8 cellular contexts compared by ENCODE assay signal in genomic region chr10:103884681-103885139, GRCh38. TPM values are rescaled to one million over a fixed set of nuclear protein-coding genes. Genes with fewer than 3 reads are reported as not detected.
A peak's percentile ranks its signal among the peaks of the same experiment; 100 is the strongest.
DNase-seq lines count a peak whose midpoint lies in the region; ATAC-seq and TF ChIP-seq lines count a peak whose summit lies in the region.

No MANE protein-coding gene starts in this region.

- H3K27ac Mint-ChIP-seq in naive thymus-derived CD8-positive, alpha-beta T cell: peak overlapping the region in 3 of 10 donors; percentile 25 to 59 (median 36)

- ATAC-seq in SK-N-SH treated with all-trans-retinoic acid at 6 μM for 48 hours: peak; percentile 80
- ATAC-seq in naive thymus-derived CD8-positive, alpha-beta T cell: peak; percentile 38
- ATAC-seq in GM18907 (IDR thresholded peaks at IDR 0.05; ENCODE audit: unreplicated experiment): no peak

- POLR2A ChIA-PET in naive thymus-derived CD8-positive, alpha-beta T cell (lab: Charles Lee): interaction anchor here (1.0 to 1.6 kb wide), 2 partner anchors 10 to 36 kb away, joined by 4 read pairs; no protein-coding TSS in a partner anchor

- TF ChIP-seq CTCF in GM06990 (IDR thresholded peaks at IDR 0.05; ENCODE audit: insufficient read depth, low read length, poor library complexity, severe bottlenecking): peak; percentile 61
- peak; percentile 85 for TF ChIP-seq CTCF in NB4 (IDR thresholded peaks at IDR 0.05; ENCODE audit: low read depth, low read length)
- peak in 5 of 6 experiments; percentile 71 to 88 (median 79) for TF ChIP-seq CTCF in esophagus squamous epithelium (IDR thresholded peaks at IDR 0.05)

- peaks cover 9 to 22% (median 16%) of the 10 kb centered on the region in 4 donors for H3K4me1 Mint-ChIP-seq in naive thymus-derived CD8-positive, alpha-beta T cell

- no peak for TF ChIP-seq POLR2A in NB4 (IDR thresholded peaks at IDR 0.05; ENCODE audit: extremely low read depth, insufficient read length)
- no peak for TF ChIP-seq POLR2A in esophagus squamous epithelium (IDR thresholded peaks at IDR 0.05)

- no peaks in the 10 kb centered on the region for H3K27me3 ChIP-seq in GM06990 (replicated peaks; ENCODE audit: control insufficient read depth, insufficient read depth, low read length)
- no peaks in the 10 kb centered on the region for H3K27me3 ChIP-seq in esophagus squamous epithelium

- H3K4me1 ChIP-seq in esophagus squamous epithelium: peaks cover 19 to 88% (median 33%) of the 10 kb centered on the region in 3 donors

- DNase-seq in AG20443 (ENCODE audit: low spot score) (peak; percentile 82), GM06990 (ENCODE audit: extremely low read depth, insufficient read length) (no peak), NB4 (ENCODE audit: low read depth) (peak; percentile 70), esophagus squamous epithelium (lab: John Stamatoyannopoulos, UW) (no peak), NCI-H1048 (lab: John Stamatoyannopoulos, UW) (no peak)
- peak in 3 of 10 donors; percentile 19 to 27 (median 21) for DNase-seq in naive thymus-derived CD8-positive, alpha-beta T cell

- no peaks in the 10 kb centered on the region for H3K27me3 Mint-ChIP-seq in naive thymus-derived CD8-positive, alpha-beta T cell

- H3K36me3 ChIP-seq in GM06990 (ENCODE audit: control insufficient read depth, insufficient read depth, low read length): peaks cover 15% of the 10 kb centered on the region
- H3K36me3 ChIP-seq in esophagus squamous epithelium: peaks cover 0 to 72% (median 0%) of the 10 kb centered on the region in 3 donors

- WGBS in esophagus squamous epithelium, 2 donors: 61 to 62% methylated on average over 2 to 3 of the region's 3 CpGs

- H3K4me3 ChIP-seq in GM06990 (replicated peaks; ENCODE audit: low read depth, low read length) (no peak overlapping the region), NB4 (ENCODE audit: low read depth, low read length) (no peak overlapping the region), esophagus squamous epithelium (no peak overlapping the region)

- no peaks in the 10 kb centered on the region for H3K9me3 Mint-ChIP-seq in naive thymus-derived CD8-positive, alpha-beta T cell

- peaks cover 0 to 97% (median 34%) of the 10 kb centered on the region in 3 donors for H3K36me3 Mint-ChIP-seq in naive thymus-derived CD8-positive, alpha-beta T cell

- H3K9me3 ChIP-seq in esophagus squamous epithelium: no peaks in the 10 kb centered on the region

- no peak overlapping the region for H3K4me3 Mint-ChIP-seq in naive thymus-derived CD8-positive, alpha-beta T cell

- peak overlapping the region; percentile 30 to 90 (median 58) for H3K27ac ChIP-seq in esophagus squamous epithelium

- intact Hi-C loops in esophagus squamous epithelium (cut with DNase I): loop anchor here (5.0 kb wide), 1 partner anchor 238 kb away; the partner anchor contains the start of gene SFR1

TF ChIP-seq in SK-N-SH treated with all-trans-retinoic acid at 6 μM for 48 hours, 23 proteins besides CTCF, POLR2A, EP300 and RAD21:
- TF ChIP-seq TCF4 (CRISPR knock-in tag; IDR thresholded peaks at IDR 0.05; ENCODE audit: borderline replicate concordance) (no peak), ZNF565 (CRISPR knock-in tag; conservative IDR thresholded peaks at IDR 0.05; ENCODE audit: low read depth) (no peak), ESRRG (CRISPR knock-in tag; IDR thresholded peaks at IDR 0.05) (no peak), RARB (CRISPR knock-in tag; IDR thresholded peaks at IDR 0.05) (no peak), PATZ1 (CRISPR knock-in tag; IDR thresholded peaks at IDR 0.05; ENCODE audit: borderline replicate concordance) (no peak)

RNA-seq across cellular contexts. Expression of gene SH3PXD2A, which starts 29.3 kb away (rescaled TPM):
- total RNA-seq in esophagus squamous epithelium: 10 to 100 TPM; 25.1 to 57.8 (median 42.7) TPM
- 10 to 100 TPM; 21.5 to 22.4 TPM for total RNA-seq in naive thymus-derived CD8-positive, alpha-beta T cell
- under 1 TPM; 0.09 to 0.50 (median 0.29) TPM for polyA plus RNA-seq in naive thymus-derived CD8-positive, alpha-beta T cell

RNA-seq across cellular contexts. Expression of gene STN1, which starts 33.3 kb away (rescaled TPM):
- 10 to 100 TPM; 20.4 to 52.8 (median 32.5) TPM for total RNA-seq in esophagus squamous epithelium
- total RNA-seq in naive thymus-derived CD8-positive, alpha-beta T cell: 10 to 100 TPM; 41.8 to 41.9 TPM
- polyA plus RNA-seq in naive thymus-derived CD8-positive, alpha-beta T cell: 100 to 1,000 TPM in 1 of 3 donors, 10 to 100 TPM in 2; 89.3 to 103 (median 94.8) TPM

Comparison
In these comparisons a context has a peak if more than half of its experiments do, and no peak if none do; other contexts are left out.
1. DNase-seq: peak in AG20443 (single experiment) and NB4 (single experiment); none in GM06990 (single experiment), esophagus squamous epithelium (single experiment) and NCI-H1048 (single experiment).
2. Peak in every context shown above with its lines, with median percentiles within 50 percentile points of each other: CTCF ChIP-seq.